ENCODE assay signal across 8 cellular contexts in genomic region chr19:37594064-37594981, GRCh38. TPM values are rescaled to one million over a fixed set of nuclear protein-coding genes. Genes with fewer than 3 reads are reported as not detected.
DNase-seq lines count a peak whose midpoint lies in the region; ATAC-seq, FAIRE-seq and TF ChIP-seq lines count a peak whose summit lies in the region.

Gene ZNF540, plus strand, starts transcription at chr19:37594876. Its CDS starts 3,572 bp downstream, at chr19:37598448.
Gene ZNF571, minus strand, starts transcription at chr19:37594792. Its CDS starts 8,116 bp downstream, at chr19:37586676.

- H3K4me1 ChIP-seq in cardiac muscle cell (ENCODE audit: low read depth) (no peaks in the 10 kb centered on the region), pancreas (peaks cover 0 to 6% (median 5%) of the 10 kb centered on the region in 3 donors), tibial artery (peaks cover 0 to 23% (median 11%) of the 10 kb centered on the region in 4 donors)

- peaks cover 11% of the 10 kb centered on the region for H3K27me3 ChIP-seq in cardiac muscle cell
- no peaks in the 10 kb centered on the region for H3K27me3 ChIP-seq in pancreas
- no peaks in the 10 kb centered on the region for H3K27me3 ChIP-seq in tibial artery

- TF ChIP-seq CTCF in cardiac muscle cell (IDR thresholded peaks at IDR 0.05; ENCODE audit: low read depth, low read length) (no peak), pancreas (IDR thresholded peaks at IDR 0.05) (no peak), tibial artery (IDR thresholded peaks at IDR 0.05) (no peak)

- FAIRE-seq in pancreas (lab: Jason Lieb, UNC), result peak; percentile 68

- H3K36me3 ChIP-seq in cardiac muscle cell (no peaks in the 10 kb centered on the region), pancreas (peaks cover 0 to 9% (median 0%) of the 10 kb centered on the region in 3 donors), tibial artery (peaks cover 11 to 32% (median 24%) of the 10 kb centered on the region in 3 donors)

- peak; percentile 70 for DNase-seq in GM04503 (ENCODE audit: low read depth)
- peak; percentile 82 for DNase-seq in NCI-H1092 treated with DMSO at 0.1 percent for 48 hours (lab: John Stamatoyannopoulos, UW)
- DNase-seq in SW 1271 (lab: John Stamatoyannopoulos, UW), result peak; percentile 77 to 87
- DNase-seq in cardiac muscle cell (ENCODE audit: low read depth in 1 of 2, low spot score in 1 of 2), result peak; percentile 96 to 97
- DNase-seq in pancreas, result peak; percentile 94 to 98 (median 95)
- DNase-seq in tibial artery, result peak; percentile 94 to 97

- H3K9me3 ChIP-seq in cardiac muscle cell (ENCODE audit: low read depth), result no peaks in the 10 kb centered on the region
- H3K9me3 ChIP-seq in pancreas, result no peaks in the 10 kb centered on the region
- peaks cover 0 to 21% (median 8%) of the 10 kb centered on the region in 3 donors for H3K9me3 ChIP-seq in tibial artery

- WGBS in adipose tissue, 3 donors, result 0 to 1% (median 1%) methylated on average over 58 of the region's 58 CpGs
- WGBS in pancreas, 2 donors, result 0% methylated on average over 58 of the region's 58 CpGs

- intact Hi-C loops in pancreas (cut with DNase I) (no loop called here), tibial artery (cut with DNase I; ENCODE audit: low total_unique reads) (loop anchor here (10.0 kb wide), 2 partner anchors 120 to 1380 kb away; partner anchors contain the start of genes ZNF146 and ZNF565)

- H3K27ac ChIP-seq in adipose tissue (ENCODE audit: low read depth, low read length) (peak within 1 kb of the TSS; percentile 73), cardiac muscle cell (peak within 1 kb of the TSS; percentile 92), pancreas (peak within 1 kb of the TSS; percentile 77 to 92 (median 88)), tibial artery (peak within 1 kb of the TSS; percentile 78 to 86)

- H3K4me3 ChIP-seq in cardiac muscle cell (peak within 1 kb of the TSS; percentile 91), pancreas (peak within 1 kb of the TSS; percentile 48 to 80 (median 70)), tibial artery (peak within 1 kb of the TSS; percentile 68 to 71)

- peak; percentile 97 for ATAC-seq in HG02571 (IDR thresholded peaks at IDR 0.05; ENCODE audit: unreplicated experiment)
- peak; percentile 97 to 99 (median 98) for ATAC-seq in pancreas

RNA-seq across cellular contexts. Expression of gene ZNF540, which starts in this region (rescaled TPM):
- polyA plus RNA-seq in adipose tissue (1 to 10 TPM in 2 of 3 donors, under 1 TPM in 1; 0.79 to 3.1 (median 1.4) TPM), cardiac muscle cell (0.26 and 2.4 TPM in 2 replicates), pancreas (1 to 10 TPM; 3.1 to 5.5 TPM)
- total RNA-seq in cardiac muscle cell (0.54 and 2.1 TPM in 2 replicates), pancreas (1 to 10 TPM in 5 of 6 donors, under 1 TPM in 1; 0.85 to 3.1 (median 2.2) TPM)

RNA-seq across cellular contexts. Expression of gene ZNF571, which starts in this region (rescaled TPM):
- polyA plus RNA-seq in adipose tissue (1 to 10 TPM in 2 of 3 donors, under 1 TPM in 1; 0.74 to 2.2 (median 1.0) TPM), cardiac muscle cell (4.8 and 6.1 TPM in 2 replicates), pancreas (1 to 10 TPM; 1.8 to 2.8 TPM)
- total RNA-seq in cardiac muscle cell (3.3 and 5.0 TPM in 2 replicates), pancreas (1 to 10 TPM; 1.1 to 4.3 (median 2.1) TPM)

Comparison
In these comparisons a context has a peak if more than half of its experiments do, and no peak if none do; other contexts are left out.
1. Peak in every context shown above with its lines: DNase-seq, ATAC-seq, H3K4me3 ChIP-seq and H3K27ac ChIP-seq.